ENCODE assay signal across 21 cellular contexts in genomic region chr6:11185204-11185842, GRCh38.
"Had no signal": no experiment of that assay in that cellular context is flagged by ENCODE, and none has a peak within 500 bp of the region (broad histone marks: within the 10 kb centered on the region; RNA-seq: fewer than 3 reads in every experiment).

No MANE protein-coding gene starts in this region.

- H3K27ac Mint-ChIP-seq: activated B cell treated with CpG ODN at 0.5 μM for 24 hours; activated CD4-positive, alpha-beta memory T cell treated with anti-CD3 and anti-CD28 coated beads for 36 hours; activated T-helper 1 cell treated with anti-CD3 and anti-CD28 coated beads, Interleukin-12 subunit alpha, Interleukin-12 subunit beta, Interleukin-2, Interleukin-4 antibody, amounts not matched to agents 30 ng/mL and 10 ng/mL and 1 ng/mL, durations not matched to agents 14 hours and 24 hours and 36 hours; mesothelial cell of epicardium; T-helper 2 cell treated with Interferon-gamma antibody and Interleukin-4, amounts not matched to agents 5 μg/mL and 100 μg/mL, for 36 hours had no signal

- H3K4me3 ChIP-seq: adrenal gland, transverse colon had no signal

- H3K27ac ChIP-seq: adrenal gland, parathyroid adenoma, transverse colon had no signal

- H3K9me3 ChIP-seq: adrenal gland had no signal

- H3K27me3 Mint-ChIP-seq: activated B cell treated with CpG ODN at 0.5 μM for 24 hours; activated CD4-positive, alpha-beta memory T cell treated with anti-CD3 and anti-CD28 coated beads for 36 hours had no signal

- H3K4me3 Mint-ChIP-seq: activated B cell treated with CpG ODN at 0.5 μM for 24 hours; activated CD4-positive, alpha-beta memory T cell treated with anti-CD3 and anti-CD28 coated beads for 36 hours; activated T-helper 1 cell treated with anti-CD3 and anti-CD28 coated beads, Interleukin-12 subunit alpha, Interleukin-12 subunit beta, Interleukin-2, Interleukin-4 antibody, amounts not matched to agents 30 ng/mL and 10 ng/mL and 1 ng/mL, durations not matched to agents 14 hours and 24 hours and 36 hours; mesothelial cell of epicardium; T-helper 2 cell treated with Interferon-gamma antibody and Interleukin-4, amounts not matched to agents 5 μg/mL and 100 μg/mL, for 36 hours had no signal

- ATAC-seq: activated naive CD4-positive, alpha-beta T cell treated with anti-CD3 and anti-CD28 coated beads, Interleukin-2, amount 50 U/mL, for 72 hours; esophagus mucosa; left colon; stimulated activated naive CD8-positive, alpha-beta T cell treated with anti-CD3 and anti-CD28 coated beads, Interleukin-15, Interleukin-2, amounts not matched to agents 100 U/mL and 50 U/mL, for 24 hours had no signal

- H3K27me3 ChIP-seq: adrenal gland, transverse colon had no signal

- H3K4me1 Mint-ChIP-seq: activated B cell treated with CpG ODN at 0.5 μM for 24 hours, mesothelial cell of epicardium had no signal

- H3K9me3 Mint-ChIP-seq: activated T-helper 1 cell treated with anti-CD3 and anti-CD28 coated beads, Interleukin-12 subunit alpha, Interleukin-12 subunit beta, Interleukin-2, Interleukin-4 antibody, amounts not matched to agents 30 ng/mL and 10 ng/mL and 1 ng/mL, durations not matched to agents 14 hours and 24 hours and 36 hours had no signal

- H3K4me1 ChIP-seq: adrenal gland, parathyroid adenoma had no signal

- FAIRE-seq: bronchial epithelial cell, islet of Langerhans, TTC549 had no signal

- DNase-seq: activated B cell treated with CpG ODN at 0.5 μM for 24 hours; activated CD4-positive, alpha-beta memory T cell treated with anti-CD3 and anti-CD28 coated beads for 36 hours; activated CD4-positive, alpha-beta T cell treated with anti-CD3 and anti-CD28 coated beads for 4 hours; activated gamma-delta T cell treated with Interleukin-2 at 50 U/mL for 16 hours; activated T-cell treated with anti-CD3 and anti-CD28 coated beads for 4 hours; adrenal gland; effector CD4-positive, alpha-beta T cell; left colon; stimulated activated CD4-positive, alpha-beta T cell treated with anti-CD3 and anti-CD28 coated beads, Interleukin-2, amount 100 ng/mL, for 24 hours; stimulated activated naive CD8-positive, alpha-beta T cell treated with anti-CD3 and anti-CD28 coated beads, Interleukin-15, Interleukin-2, amounts not matched to agents 100 U/mL and 50 U/mL, for 24 hours; substantia nigra; transverse colon had no signal
